8 cellular contexts compared by ENCODE assay signal in the genomic region with DNA sequence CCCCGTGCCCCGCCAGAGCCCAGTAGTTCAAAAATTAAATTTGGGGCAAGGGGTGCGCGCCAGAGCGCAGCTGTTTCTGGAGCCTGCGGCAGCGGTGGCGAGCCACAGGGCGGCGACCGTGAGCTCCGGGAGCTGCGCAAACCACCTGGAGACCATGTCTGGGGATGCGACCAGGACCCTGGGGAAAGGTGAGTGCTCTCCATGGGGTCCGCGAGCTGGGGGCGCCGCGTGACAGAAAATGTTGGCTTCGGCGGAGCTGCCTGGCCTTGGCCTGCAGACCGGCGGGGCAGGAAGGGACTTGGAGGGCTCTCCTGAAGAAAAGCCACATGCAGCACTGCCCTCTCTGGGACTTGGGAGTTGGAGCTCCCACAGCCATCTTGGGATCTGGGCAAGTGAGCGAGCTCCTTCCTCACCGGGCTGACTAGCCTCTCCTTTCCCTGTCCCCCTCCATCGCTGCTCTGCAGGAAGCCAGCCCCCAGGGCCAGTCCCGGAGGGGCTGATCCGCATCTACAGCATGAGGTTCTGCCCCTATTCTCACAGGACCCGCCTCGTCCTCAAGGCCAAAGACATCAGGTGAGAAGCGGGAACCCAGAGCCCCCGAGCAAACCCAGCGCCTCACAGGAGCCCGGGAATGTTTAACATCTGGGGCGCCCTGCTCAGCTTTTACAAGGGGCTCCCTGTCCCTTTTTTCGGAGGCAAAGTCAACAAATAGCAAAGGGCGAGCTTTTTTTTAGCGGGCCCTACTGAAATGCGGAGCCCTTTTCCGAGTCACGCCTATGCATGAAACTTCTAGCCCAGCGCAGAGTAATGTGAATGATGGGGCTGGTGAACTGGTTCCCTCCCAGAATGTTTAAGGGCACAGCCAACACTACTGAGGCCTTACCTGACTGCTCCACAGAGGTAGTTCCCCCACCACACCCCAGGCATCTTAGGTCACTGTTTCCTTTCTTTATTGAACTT. TPM values are rescaled to one million over a fixed set of nuclear protein-coding genes. Genes with fewer than 3 reads are reported as not detected.
DNase-seq lines count a peak whose midpoint lies in the region; ATAC-seq and TF ChIP-seq lines count a peak whose summit lies in the region.

No MANE protein-coding gene starts in this region.

- H3K9ac ChIP-seq in HUES64 (ENCODE audit: low read depth, low read length) = peak overlapping the region; percentile 68

- no peaks in the 10 kb centered on the region for H3K9me3 Mint-ChIP-seq in memory B cell

- H3K4me3 ChIP-seq in A673 (ENCODE audit: low read depth, low read length, poor library complexity, severe bottlenecking) (no peak overlapping the region), HUES64 (ENCODE audit: low read length) (peak overlapping the region; percentile 58), stomach (peak overlapping the region; percentile 41 to 57 (median 48))

- no TSS peak for BruUV-seq in A673 (replicated peaks; lab: Mats Ljungman, UMichigan)

- H3K27me3 ChIP-seq in A673 (replicated peaks; ENCODE audit: insufficient read depth, low read depth, low read length, poor library complexity) (no peaks in the 10 kb centered on the region), HUES64 (ENCODE audit: insufficient read depth, low read length) (peaks cover 12% of the 10 kb centered on the region; the same call in 1 of the 2 replicates), stomach (peaks cover 0 to 17% (median 5%) of the 10 kb centered on the region in 3 donors)

- 47% methylated on average over 42 of the region's 42 CpGs for WGBS in HUES64
- WGBS in stomach, 5 donors = 10 to 30% (median 12%) methylated on average over 30 to 42 of the region's 42 CpGs

- H3K36me3 ChIP-seq in A673 (ENCODE audit: insufficient read depth, low read length, poor library complexity, severe bottlenecking) (no peaks in the 10 kb centered on the region), HUES64 (ENCODE audit: insufficient read depth, low read length) (no peaks in the 10 kb centered on the region), stomach (no peaks in the 10 kb centered on the region)

- H3K4me1 ChIP-seq in A673 (ENCODE audit: insufficient read depth, low read length, poor library complexity, severe bottlenecking) (no peaks in the 10 kb centered on the region), HUES64 (ENCODE audit: insufficient read depth, low read length) (peaks cover 6% of the 10 kb centered on the region; the same call in 1 of the 2 replicates), stomach (peaks cover 0 to 22% (median 8%) of the 10 kb centered on the region in 4 donors)

- no peak overlapping the region for H3K27ac ChIP-seq in A673 (ENCODE audit: low read depth, low read length, poor library complexity, severe bottlenecking)
- H3K27ac ChIP-seq in HUES64 (ENCODE audit: low read depth, low read length) = no peak overlapping the region
- peak overlapping the region; percentile 48 to 61 (median 52) for H3K27ac ChIP-seq in stomach

- CTCF ChIA-PET in A673 (lab: Charles Lee) = interaction anchor here (1.0 to 2.0 kb wide), 7 partner anchors 15 to 387 kb away, joined by 3 to 8 read pairs (median 5); partner anchors contain the start of genes CFAP58 and ITPRIP

- no peak overlapping the region for H3K4me3 Mint-ChIP-seq in memory B cell

- H3K27me3 Mint-ChIP-seq in memory B cell = peaks cover 6% of the 10 kb centered on the region

- peak; percentile 87 for TF ChIP-seq CTCF in A673 (conservative IDR thresholded peaks at IDR 0.05; ENCODE audit: low read depth, low read length)
- peak in 5 of 7 experiments; percentile 61 to 85 (median 80) for TF ChIP-seq CTCF in stomach (IDR thresholded peaks at IDR 0.05)

- POLR2A ChIA-PET in A673 (lab: Charles Lee; ENCODE audit: low non-redundant PET) = no interaction called here

- no peaks in the 10 kb centered on the region for H3K4me1 Mint-ChIP-seq in memory B cell

- H3K9me3 ChIP-seq in A673 (ENCODE audit: low read depth, low read length, poor library complexity, severe bottlenecking) (no peaks in the 10 kb centered on the region), HUES64 (ENCODE audit: insufficient read depth, low read depth, low read length) (no peaks in the 10 kb centered on the region), stomach (no peaks in the 10 kb centered on the region)

- H3K27ac Mint-ChIP-seq in memory B cell = no peak overlapping the region

- no peak for TF ChIP-seq POLR2A in stomach (IDR thresholded peaks at IDR 0.05)

- DNase-seq in A673 (ENCODE audit: low spot score) (peak; percentile 48), GM19238 (ENCODE audit: insufficient read length, low spot score) (peak; percentile 36), memory B cell (ENCODE audit: low spot score in 2 of 2) (peak; percentile 31 to 46), stomach (peak; percentile 68)
- peak; percentile 59 to 65 for DNase-seq in activated CD4-positive, alpha-beta T cell treated with anti-CD3 and anti-CD28 coated beads, Interleukin-2, amount 50 U/mL, for 48 hours
- peak; percentile 18 for DNase-seq in effector CD4-positive, alpha-beta T cell

- no peaks in the 10 kb centered on the region for H3K36me3 Mint-ChIP-seq in memory B cell

- peak; percentile 89 for ATAC-seq in memory B cell (ENCODE audit: low read depth)
- no peak for ATAC-seq in HG02763 (IDR thresholded peaks at IDR 0.05; ENCODE audit: unreplicated experiment)

- TF ChIP-seq EP300 in stomach (IDR thresholded peaks at IDR 0.05) = no peak

- intact Hi-C loops in A673 (cut with micrococcal nuclease; ENCODE audit: unreplicated experiment) = no loop called here
- intact Hi-C loops in stomach (cut with DNase I; ENCODE audit: low total_unique reads) = no loop called here

RNA-seq across cellular contexts. Expression of gene GSTO2, which starts 6.1 kb away (rescaled TPM):
- 0.26 and 1.4 TPM in 2 replicates for total RNA-seq in A673 (2021)
- 3.7 TPM for polyA plus RNA-seq in HUES64 (2013, experiment 1 of 2)
- 6.6 TPM for polyA plus RNA-seq in HUES64 (2013, experiment 2 of 2)
- 10 to 100 TPM in 1 of 5 donors, 1 to 10 TPM in 2, under 1 TPM in 2; under 0.01 to 13.4 (median 5.7) TPM for total RNA-seq in stomach
- polyA plus RNA-seq in stomach = 10 to 100 TPM; 22.1 to 26.6 (median 23.7) TPM

RNA-seq across cellular contexts. Expression of gene GSTO1, which starts 20.4 kb away (rescaled TPM):
- total RNA-seq in A673 (2021) (123 and 126 TPM in 2 replicates), stomach (10 to 100 TPM in 4 of 5 donors, 1 to 10 TPM in 1; 9.8 to 81.3 (median 40.8) TPM)
- polyA plus RNA-seq in HUES64 (2013, experiment 1 of 2) = 111 TPM
- polyA plus RNA-seq in HUES64 (2013, experiment 2 of 2) = 122 TPM
- 100 to 1,000 TPM; 123 to 192 (median 159) TPM for polyA plus RNA-seq in stomach

RNA-seq across cellular contexts. Expression of gene CFAP43, which starts 42.9 kb away (rescaled TPM):
- total RNA-seq in A673 (2021) (0.13 and 0.35 TPM in 2 replicates), stomach (1 to 10 TPM in 2 of 5 donors, under 1 TPM in 1, not detected in 2; under 0.01 to 2.0 (median 1.2) TPM)
- 0.35 TPM for polyA plus RNA-seq in HUES64 (2013, experiment 1 of 2)
- polyA plus RNA-seq in HUES64 (2013, experiment 2 of 2) = 0.44 TPM
- under 1 TPM in 2 of 3 donors, not detected in 1; 0.12 to 0.25 TPM for polyA plus RNA-seq in stomach

Comparison
In these comparisons a context has a peak if more than half of its experiments do, and no peak if none do; other contexts are left out.
1. DNase-seq: peak in every context shown above with its lines; median percentile 68 in stomach; 62 in activated CD4-positive, alpha-beta T cell treated with anti-CD3 and anti-CD28 coated beads, Interleukin-2, amount 50 U/mL, for 48 hours; 48 in A673; 38 in memory B cell; 36 in GM19238; 18 in effector CD4-positive, alpha-beta T cell.
2. H3K27ac ChIP-seq: peak in stomach (5 of 5); none in A673 (single experiment) and HUES64 (single experiment).